Comparison of ENCODE assay signal across 8 cellular contexts in the genomic region with DNA sequence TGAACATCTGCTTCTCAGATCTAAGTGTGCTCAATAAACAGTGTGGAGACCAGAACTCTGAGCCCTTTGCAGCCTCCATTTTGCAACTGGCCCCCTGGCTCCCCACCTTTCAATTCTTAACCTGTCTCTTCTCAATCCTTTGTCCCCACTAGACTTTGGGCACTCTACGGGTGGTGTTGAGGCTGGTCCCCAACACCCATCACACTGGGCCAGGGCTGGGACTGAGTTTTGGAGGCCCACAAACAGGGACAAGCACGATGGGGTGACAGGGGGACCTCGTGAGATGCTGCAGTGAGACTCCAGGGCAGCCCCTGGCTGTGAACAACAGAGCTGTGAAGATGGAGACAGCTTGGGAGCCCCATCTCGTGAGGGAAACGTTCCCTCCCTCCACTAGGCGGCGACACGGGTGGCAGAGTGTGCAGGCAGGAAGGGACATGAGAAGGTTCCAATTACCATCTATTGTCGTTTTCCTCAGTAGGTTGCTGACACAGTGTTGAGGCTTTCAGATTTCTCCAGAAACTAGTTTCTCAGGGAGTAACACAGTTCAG. TPM values are rescaled to one million over a fixed set of nuclear protein-coding genes. Genes with fewer than 3 reads are reported as not detected.
DNase-seq lines count a peak whose midpoint lies in the region; ATAC-seq, FAIRE-seq and TF ChIP-seq lines count a peak whose summit lies in the region.

No MANE protein-coding gene starts in this region.

- H3K36me3 ChIP-seq in GM12878 (ENCODE audit: control insufficient read depth in 2 of 2, insufficient read depth in 2 of 2, low read length in 1 of 2) (peaks cover 0 to 9% of the 10 kb centered on the region in 2 experiments; a peak in 1 of 4 replicates), right lobe of liver (no peaks in the 10 kb centered on the region), tibial nerve (peaks cover 0 to 36% (median 0%) of the 10 kb centered on the region in 3 donors)

- SMC1A ChIA-PET in GM12878 (lab: Charles Lee; ENCODE audit: uncharacterized antibody, unreplicated experiment), result interaction anchor here (0.6 to 12.1 kb wide), 4 partner anchors 24 to 42 kb away, joined by 3 to 124 read pairs (median 3); a partner anchor contains a TSS

- no peak overlapping the region for H3K9ac ChIP-seq in GM12878 (ENCODE audit: control insufficient read depth, insufficient read depth, low read length)

- CTCF ChIA-PET in GM12878 (lab: Yijun Ruan, JAX), result interaction anchor here (1.3 to 7.9 kb wide), 4 partner anchors 10 to 42 kb away, joined by 4 to 45 read pairs (median 20); a partner anchor contains a TSS

- H3K4me1 ChIP-seq in GM12878 (ENCODE audit: control insufficient read depth, insufficient read depth, low read length), result peaks cover 35% of the 10 kb centered on the region
- H3K4me1 ChIP-seq in right lobe of liver, result peaks cover 0 to 29% (median 14%) of the 10 kb centered on the region in 4 donors
- H3K4me1 ChIP-seq in tibial nerve, result peaks cover 0 to 42% (median 30%) of the 10 kb centered on the region in 4 donors

- ATAC-seq in GM12878 (peak; percentile 11; the same call in 2 of the 3 replicates), right lobe of liver (no peak), GM21367 (IDR thresholded peaks at IDR 0.05; ENCODE audit: unreplicated experiment) (no peak), HG03432 (IDR thresholded peaks at IDR 0.05; ENCODE audit: unreplicated experiment) (no peak)

- no peaks in the 10 kb centered on the region for H4K20me1 ChIP-seq in GM12878 (ENCODE audit: control insufficient read depth, insufficient read depth)

- 44% methylated on average over 9 of the region's 9 CpGs for WGBS in GM12878 (ENCODE audit: insufficient coverage, insufficient replicate concordance, low lambda C conversion rate, missing lambda C conversion rate)
- WGBS in right lobe of liver (ENCODE audit: insufficient coverage, low coverage, low lambda C conversion rate, missing lambda C conversion rate), result 54% methylated on average over 4 of the region's 9 CpGs
- WGBS in tibial nerve, 2 donors, result 51 to 59% methylated on average over 9 of the region's 9 CpGs

- in situ Hi-C loops in GM12878 (cut with MboI), result no loop called here

- POLR2A ChIA-PET in GM12878 (lab: Charles Lee), result interaction anchor here (1.0 to 2.7 kb wide), 2 partner anchors 9 to 28 kb away, joined by 3 to 8 read pairs; no protein-coding TSS in a partner anchor

- TF ChIP-seq EP300 in GM12878 (IDR thresholded peaks at IDR 0.05; ENCODE audit: borderline replicate concordance in 1 of 2, control insufficient read depth in 1 of 2, low read depth in 2 of 2, low read length in 2 of 2) (no peak), tibial nerve (IDR thresholded peaks at IDR 0.05) (no peak)

- H3K27me3 ChIP-seq in GM12878 (replicated peaks in 1 of 2; ENCODE audit: control insufficient read depth in 2 of 2, insufficient read depth in 2 of 2, low read length in 1 of 2), result no peaks in the 10 kb centered on the region
- H3K27me3 ChIP-seq in right lobe of liver, result no peaks in the 10 kb centered on the region
- H3K27me3 ChIP-seq in tibial nerve, result no peaks in the 10 kb centered on the region

- H3K4me2 ChIP-seq in GM12878 (ENCODE audit: control insufficient read depth, insufficient read depth), result peak overlapping the region; percentile 26; the same call in 1 of the 2 replicates

- FAIRE-seq in GM12878 (lab: Jason Lieb, UNC), result no peak

- BruUV-seq in GM12878 (replicated peaks; lab: Mats Ljungman, UMichigan), result no TSS peak

- intact Hi-C loops in GM12878 (cut with micrococcal nuclease; ENCODE audit: unreplicated experiment), result no loop called here
- intact Hi-C loops in right lobe of liver (cut with DNase I), result no loop called here

- no peaks in the 10 kb centered on the region; the same call in 2 of the 3 replicates for H3K9me3 ChIP-seq in GM12878 (replicated peaks; ENCODE audit: control insufficient read depth, insufficient read depth, low read length)
- no peaks in the 10 kb centered on the region for H3K9me3 ChIP-seq in right lobe of liver
- no peaks in the 10 kb centered on the region for H3K9me3 ChIP-seq in tibial nerve

- TF ChIP-seq POLR2A in GM12878 (IDR thresholded peaks at IDR 0.05; ENCODE audit: low read depth, low read length) (no peak), right lobe of liver (IDR thresholded peaks at IDR 0.05) (no peak), tibial nerve (IDR thresholded peaks at IDR 0.05) (no peak)

- peak; percentile 55 for TF ChIP-seq RAD21 in GM12878 (IDR thresholded peaks at IDR 0.05; ENCODE audit: insufficient read depth, low read depth, low read length)

- TF ChIP-seq CTCF in AG09319 (IDR thresholded peaks at IDR 0.05; ENCODE audit: low read depth, low read length) (peak; percentile 56), GM20000 (IDR thresholded peaks at IDR 0.05; ENCODE audit: extremely low read depth, missing control alignments) (peak; percentile 54), GM12878 (IDR thresholded peaks at IDR 0.05 in 2 of 3, conservative IDR thresholded peaks at IDR 0.05 in 1 of 3; ENCODE audit: control insufficient read depth in 2 of 3, extremely low read depth in 1 of 3, insufficient read depth in 1 of 3, low read depth in 3 of 3, low read length in 3 of 3) (peak; percentile 63 to 82 (median 73)), right lobe of liver (IDR thresholded peaks at IDR 0.05) (peak in 3 of 4 donors; percentile 18 to 28 (median 24)), tibial nerve (IDR thresholded peaks at IDR 0.05) (peak in 3 of 5 experiments; percentile 14 to 27 (median 25))

- H3K4me3 ChIP-seq in GM12878 (no peak overlapping the region), right lobe of liver (no peak overlapping the region), tibial nerve (no peak overlapping the region)

- no peak overlapping the region for H3K27ac ChIP-seq in GM12878 (ENCODE audit: control insufficient read depth, insufficient read depth)
- no peak overlapping the region for H3K27ac ChIP-seq in right lobe of liver
- H3K27ac ChIP-seq in tibial nerve, result no peak overlapping the region

- RAD21 ChIA-PET in GM12878 (lab: Charles Lee; ENCODE audit: unreplicated experiment), result interaction anchor here (1.5 to 11.7 kb wide), 3 partner anchors 9 to 43 kb away, joined by 5 to 206 read pairs (median 6); a partner anchor contains a TSS

- DNase-seq in AG09319 (ENCODE audit: extremely low read depth, low read depth) (no peak), GM20000 (ENCODE audit: low spot score) (peak; percentile 73), T-helper 1 cell (peak; percentile 36 to 69 (median 60)), GM12878 (ENCODE audit: low read depth, low spot score) (no peak), right lobe of liver (peak in 2 of 3 donors; percentile 54 to 59), tibial nerve (ENCODE audit: low spot score in 2 of 2) (no peak)

- H2AFZ ChIP-seq in GM12878 (ENCODE audit: control insufficient read depth, low read depth, low read length), result no peak overlapping the region

- peaks cover 35% of the 10 kb centered on the region for H3K79me2 ChIP-seq in GM12878 (ENCODE audit: control insufficient read depth, insufficient read depth, low read length)

RNA-seq across cellular contexts. Expression of a gene that starts 1.2 kb away (rescaled TPM):
- 30.8 and 36.5 TPM in 2 replicates for total RNA-seq in GM12878 (2013; cell fraction: nucleolus; rRNA removed)
- total RNA-seq in GM12878 (2014; rRNA removed) (8.4 and 11.5 TPM in 2 replicates), GM12878 (2014; rRNA removed; fragmentation: Illumina TruSeq; extraction: Trizol) (9.6 and 10.7 TPM in 2 replicates), GM12878 (2021) (15.3 and 19.6 TPM in 2 replicates), right lobe of liver (10 to 100 TPM in 1 of 6 experiments, 1 to 10 TPM in 5; 6.6 to 11.0 (median 9.0) TPM), tibial nerve (10 to 100 TPM; 14.2 to 24.0 (median 21.4) TPM)
- polyA plus RNA-seq in GM12878 (2011; ENCODE audit: low read depth), result 5.1 TPM
- polyA plus RNA-seq in GM12878 (2011; rRNA removed) (5.8 and 7.3 TPM in 2 replicates), GM12878 (2014; fragmentation: Illumina TruSeq; extraction: Trizol) (9.0 and 15.1 TPM in 2 replicates), GM12878 (2014; fragmentation: Nextera tagmentation; extraction: Ambion mirVana) (1 to 10 TPM; 1.1 to 2.4 TPM), GM12878 (2014; rRNA removed) (11.6 and 13.8 TPM in 2 replicates), GM12878 (2016; fragmentation: Nextera tagmentation; extraction: Ambion mirVana) (10 to 100 TPM; 10.3 to 11.5 TPM)
- 9.3 and 9.6 TPM in 2 replicates for polyA plus RNA-seq in GM12878 (2011; cell fraction: cytosol; rRNA removed)
- polyA plus RNA-seq in GM12878 (2011; cell fraction: nucleus; rRNA removed), result 17.5 and 21.5 TPM in 2 replicates
- 9.4 and 9.8 TPM in 2 replicates for polyA plus RNA-seq in GM12878 (2012)
- polyA minus RNA-seq in GM12878 (2011; rRNA and poly(A)+ RNA removed), result 12.7 and 18.9 TPM in 2 replicates
- polyA minus RNA-seq in GM12878 (2011; cell fraction: cytosol; rRNA and poly(A)+ RNA removed), result 6.4 and 8.2 TPM in 2 replicates
- polyA minus RNA-seq in GM12878 (2011; cell fraction: nucleus; rRNA and poly(A)+ RNA removed), result 13.8 and 23.8 TPM in 2 replicates

RNA-seq across cellular contexts. Expression of a gene that starts 3.5 kb away (rescaled TPM):
- 10.4 and 11.4 TPM in 2 replicates for total RNA-seq in GM12878 (2013; cell fraction: nucleolus; rRNA removed)
- total RNA-seq in GM12878 (2014; rRNA removed), result 8.2 and 8.6 TPM in 2 replicates
- total RNA-seq in GM12878 (2014; rRNA removed; fragmentation: Illumina TruSeq; extraction: Trizol), result 3.4 and 3.6 TPM in 2 replicates
- 4.8 and 5.2 TPM in 2 replicates for total RNA-seq in GM12878 (2021)
- polyA plus RNA-seq in GM12878 (2011; ENCODE audit: low read depth), result 3.1 TPM
- polyA plus RNA-seq in GM12878 (2011; rRNA removed), result 9.5 and 11.0 TPM in 2 replicates
- polyA plus RNA-seq in GM12878 (2011; cell fraction: cytosol; rRNA removed), result 6.3 and 6.4 TPM in 2 replicates
- polyA plus RNA-seq in GM12878 (2011; cell fraction: nucleus; rRNA removed), result 3.7 and 5.9 TPM in 2 replicates
- polyA plus RNA-seq in GM12878 (2012), result 7.7 and 8.3 TPM in 2 replicates
- polyA plus RNA-seq in GM12878 (2014; fragmentation: Illumina TruSeq; extraction: Trizol), result 4.4 and 4.6 TPM in 2 replicates
- polyA plus RNA-seq in GM12878 (2014; fragmentation: Nextera tagmentation; extraction: Ambion mirVana), result 1 to 10 TPM; 2.5 to 3.0 TPM
- polyA plus RNA-seq in GM12878 (2014; rRNA removed), result 6.2 and 7.6 TPM in 2 replicates
- polyA plus RNA-seq in GM12878 (2016; fragmentation: Nextera tagmentation; extraction: Ambion mirVana), result 10 to 100 TPM; 11.6 to 12.5 TPM
- polyA minus RNA-seq in GM12878 (2011; rRNA and poly(A)+ RNA removed), result 7.6 and 10.9 TPM in 2 replicates
- polyA minus RNA-seq in GM12878 (2011; cell fraction: cytosol; rRNA and poly(A)+ RNA removed), result 1.7 and 3.6 TPM in 2 replicates
- polyA minus RNA-seq in GM12878 (2011; cell fraction: nucleus; rRNA and poly(A)+ RNA removed), result 6.4 and 11.9 TPM in 2 replicates
- 1 to 10 TPM; 1.3 to 3.5 (median 2.1) TPM for total RNA-seq in right lobe of liver
- total RNA-seq in tibial nerve, result 10 to 100 TPM in 1 of 4 donors, 1 to 10 TPM in 3; 4.5 to 16.1 (median 7.2) TPM

RNA-seq across cellular contexts. Expression of a gene that starts 11.7 kb away (rescaled TPM):
- total RNA-seq in GM12878 (2013; cell fraction: nucleolus; rRNA removed), result 20.1 and 20.4 TPM in 2 replicates
- 18.1 and 21.6 TPM in 2 replicates for total RNA-seq in GM12878 (2014; rRNA removed)
- 5.4 and 6.2 TPM in 2 replicates for total RNA-seq in GM12878 (2014; rRNA removed; fragmentation: Illumina TruSeq; extraction: Trizol)
- 49.5 and 53.5 TPM in 2 replicates for total RNA-seq in GM12878 (2021)
- 13.5 TPM for polyA plus RNA-seq in GM12878 (2011; ENCODE audit: low read depth)
- polyA plus RNA-seq in GM12878 (2011; rRNA removed), result 2.2 and 5.4 TPM in 2 replicates
- 16.9 and 21.7 TPM in 2 replicates for polyA plus RNA-seq in GM12878 (2011; cell fraction: cytosol; rRNA removed)
- 81.1 and 82.2 TPM in 2 replicates for polyA plus RNA-seq in GM12878 (2011; cell fraction: nucleus; rRNA removed)
- 34.1 and 38.3 TPM in 2 replicates for polyA plus RNA-seq in GM12878 (2012)
- 1.1 and 6.7 TPM in 2 replicates for polyA plus RNA-seq in GM12878 (2014; fragmentation: Illumina TruSeq; extraction: Trizol)
- 1 to 10 TPM in 1 of 2 experiments, under 1 TPM in 1; 0.24 to 1.2 TPM for polyA plus RNA-seq in GM12878 (2014; fragmentation: Nextera tagmentation; extraction: Ambion mirVana)
- 32.0 and 42.9 TPM in 2 replicates for polyA plus RNA-seq in GM12878 (2014; rRNA removed)
- 1 to 10 TPM; 6.9 to 9.6 TPM for polyA plus RNA-seq in GM12878 (2016; fragmentation: Nextera tagmentation; extraction: Ambion mirVana)
- polyA minus RNA-seq in GM12878 (2011; rRNA and poly(A)+ RNA removed), result 8.1 and 20.4 TPM in 2 replicates
- 23.8 and 30.4 TPM in 2 replicates for polyA minus RNA-seq in GM12878 (2011; cell fraction: cytosol; rRNA and poly(A)+ RNA removed)
- 12.5 and 29.9 TPM in 2 replicates for polyA minus RNA-seq in GM12878 (2011; cell fraction: nucleus; rRNA and poly(A)+ RNA removed)
- total RNA-seq in right lobe of liver, result 100 to 1,000 TPM in 1 of 6 experiments, 10 to 100 TPM in 5; 24.7 to 105 (median 31.0) TPM
- 10 to 100 TPM; 55.3 to 90.6 (median 64.0) TPM for total RNA-seq in tibial nerve

RNA-seq across cellular contexts. Expression of a gene that starts 29.9 kb away (rescaled TPM):
- 79.8 and 82.5 TPM in 2 replicates for total RNA-seq in GM12878 (2013; cell fraction: nucleolus; rRNA removed)
- 26.6 and 32.9 TPM in 2 replicates for total RNA-seq in GM12878 (2014; rRNA removed)
- 8.4 and 12.4 TPM in 2 replicates for total RNA-seq in GM12878 (2014; rRNA removed; fragmentation: Illumina TruSeq; extraction: Trizol)
- total RNA-seq in GM12878 (2021), result 31.5 and 40.6 TPM in 2 replicates
- polyA plus RNA-seq in GM12878 (2011; ENCODE audit: low read depth), result 4.5 TPM
- polyA plus RNA-seq in GM12878 (2011; rRNA removed), result 6.0 and 10.3 TPM in 2 replicates
- 9.9 and 23.2 TPM in 2 replicates for polyA plus RNA-seq in GM12878 (2011; cell fraction: cytosol; rRNA removed)
- polyA plus RNA-seq in GM12878 (2011; cell fraction: nucleus; rRNA removed), result 159 and 187 TPM in 2 replicates
- 19.0 and 21.0 TPM in 2 replicates for polyA plus RNA-seq in GM12878 (2012)
- polyA plus RNA-seq in GM12878 (2014; fragmentation: Illumina TruSeq; extraction: Trizol), result 2.4 and 7.3 TPM in 2 replicates
- polyA plus RNA-seq in GM12878 (2014; fragmentation: Nextera tagmentation; extraction: Ambion mirVana), result 1 to 10 TPM in 1 of 2 experiments, under 1 TPM in 1; 0.37 to 1.6 TPM
- polyA plus RNA-seq in GM12878 (2014; rRNA removed), result 38.2 and 46.0 TPM in 2 replicates
- polyA plus RNA-seq in GM12878 (2016; fragmentation: Nextera tagmentation; extraction: Ambion mirVana), result 10 to 100 TPM; 22.6 to 27.1 TPM
- polyA minus RNA-seq in GM12878 (2011; rRNA and poly(A)+ RNA removed), result 7.5 and 13.8 TPM in 2 replicates
- 7.4 and 9.0 TPM in 2 replicates for polyA minus RNA-seq in GM12878 (2011; cell fraction: cytosol; rRNA and poly(A)+ RNA removed)
- polyA minus RNA-seq in GM12878 (2011; cell fraction: nucleus; rRNA and poly(A)+ RNA removed), result 31.7 and 59.3 TPM in 2 replicates
- total RNA-seq in right lobe of liver, result 10 to 100 TPM in 2 of 6 experiments, 1 to 10 TPM in 4; 7.2 to 13.8 (median 9.1) TPM
- 10 to 100 TPM; 28.0 to 66.3 (median 54.8) TPM for total RNA-seq in tibial nerve

Comparison
In these comparisons a context has a peak if more than half of its experiments do, and no peak if none do; other contexts are left out.
1. DNase-seq: peak in GM20000 (single experiment), T-helper 1 cell (5 of 5) and right lobe of liver (2 of 3); none in AG09319 (single experiment), GM12878 (single experiment) and tibial nerve (0 of 2).
2. Peak in every context shown above with its lines, with median percentiles within 50 percentile points of each other: CTCF ChIP-seq.